ENCODE assay signal across 1 cellular context in the genomic region with DNA sequence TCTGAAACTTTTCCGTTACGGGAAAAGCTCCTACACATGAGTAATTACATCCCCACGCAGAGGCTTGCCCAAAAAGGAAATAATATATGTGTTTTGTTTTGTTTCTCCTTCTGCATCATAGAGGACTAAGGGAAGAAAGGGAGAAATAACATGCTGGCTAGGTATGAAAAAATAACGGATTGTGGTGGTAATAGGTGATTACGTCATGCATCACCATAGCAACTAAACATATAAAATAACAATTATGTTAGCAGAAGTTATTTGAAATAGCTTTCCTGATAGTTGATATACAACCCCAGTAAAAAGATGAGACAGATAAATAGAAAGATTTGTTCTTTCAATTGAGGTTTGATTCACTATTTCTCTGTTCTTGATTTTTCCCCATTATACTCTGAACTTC.
TF ChIP-seq lines count a peak whose summit lies in the region.

No MANE protein-coding gene starts in this region.

TF ChIP-seq in A549, 52 proteins besides CTCF, POLR2A, EP300 and RAD21 (continued from another document):
- TF ChIP-seq, protein P1, sequence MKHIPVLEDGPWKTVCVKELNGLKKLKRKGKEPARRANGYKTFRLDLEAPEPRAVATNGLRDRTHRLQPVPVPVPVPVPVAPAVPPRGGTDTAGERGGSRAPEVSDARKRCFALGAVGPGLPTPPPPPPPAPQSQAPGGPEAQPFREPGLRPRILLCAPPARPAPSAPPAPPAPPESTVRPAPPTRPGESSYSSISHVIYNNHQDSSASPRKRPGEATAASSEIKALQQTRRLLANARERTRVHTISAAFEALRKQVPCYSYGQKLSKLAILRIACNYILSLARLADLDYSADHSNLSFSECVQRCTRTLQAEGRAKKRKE (CRISPR knock-in tag; IDR thresholded peaks at IDR 0.05; ENCODE audit: low read depth): no peak
- no peak for TF ChIP-seq GATA3 (IDR thresholded peaks at IDR 0.05; ENCODE audit: borderline replicate concordance)
- no peak for TF ChIP-seq FOXS1 (CRISPR knock-in tag; IDR thresholded peaks at IDR 0.05)
- no peak for TF ChIP-seq MAZ (IDR thresholded peaks at IDR 0.05; ENCODE audit: borderline replicate concordance, low read depth, low read length)
- TF ChIP-seq SMC3 (IDR thresholded peaks at IDR 0.05): no peak
- TF ChIP-seq POLR2AphosphoS2 (conservative IDR thresholded peaks at IDR 0.05; ENCODE audit: low read length): no peak
- TF ChIP-seq CHD4 (IDR thresholded peaks at IDR 0.05; ENCODE audit: borderline replicate concordance): no peak
- TF ChIP-seq RCOR1 (IDR thresholded peaks at IDR 0.05; ENCODE audit: low read depth, low read length): no peak
- no peak for TF ChIP-seq TFCP2L1 (CRISPR knock-in tag; IDR thresholded peaks at IDR 0.05)
- TF ChIP-seq EHMT2 (IDR thresholded peaks at IDR 0.05; ENCODE audit: low read depth): no peak
- no peak for TF ChIP-seq CBX8 (IDR thresholded peaks at IDR 0.05)
- TF ChIP-seq, protein P2, sequence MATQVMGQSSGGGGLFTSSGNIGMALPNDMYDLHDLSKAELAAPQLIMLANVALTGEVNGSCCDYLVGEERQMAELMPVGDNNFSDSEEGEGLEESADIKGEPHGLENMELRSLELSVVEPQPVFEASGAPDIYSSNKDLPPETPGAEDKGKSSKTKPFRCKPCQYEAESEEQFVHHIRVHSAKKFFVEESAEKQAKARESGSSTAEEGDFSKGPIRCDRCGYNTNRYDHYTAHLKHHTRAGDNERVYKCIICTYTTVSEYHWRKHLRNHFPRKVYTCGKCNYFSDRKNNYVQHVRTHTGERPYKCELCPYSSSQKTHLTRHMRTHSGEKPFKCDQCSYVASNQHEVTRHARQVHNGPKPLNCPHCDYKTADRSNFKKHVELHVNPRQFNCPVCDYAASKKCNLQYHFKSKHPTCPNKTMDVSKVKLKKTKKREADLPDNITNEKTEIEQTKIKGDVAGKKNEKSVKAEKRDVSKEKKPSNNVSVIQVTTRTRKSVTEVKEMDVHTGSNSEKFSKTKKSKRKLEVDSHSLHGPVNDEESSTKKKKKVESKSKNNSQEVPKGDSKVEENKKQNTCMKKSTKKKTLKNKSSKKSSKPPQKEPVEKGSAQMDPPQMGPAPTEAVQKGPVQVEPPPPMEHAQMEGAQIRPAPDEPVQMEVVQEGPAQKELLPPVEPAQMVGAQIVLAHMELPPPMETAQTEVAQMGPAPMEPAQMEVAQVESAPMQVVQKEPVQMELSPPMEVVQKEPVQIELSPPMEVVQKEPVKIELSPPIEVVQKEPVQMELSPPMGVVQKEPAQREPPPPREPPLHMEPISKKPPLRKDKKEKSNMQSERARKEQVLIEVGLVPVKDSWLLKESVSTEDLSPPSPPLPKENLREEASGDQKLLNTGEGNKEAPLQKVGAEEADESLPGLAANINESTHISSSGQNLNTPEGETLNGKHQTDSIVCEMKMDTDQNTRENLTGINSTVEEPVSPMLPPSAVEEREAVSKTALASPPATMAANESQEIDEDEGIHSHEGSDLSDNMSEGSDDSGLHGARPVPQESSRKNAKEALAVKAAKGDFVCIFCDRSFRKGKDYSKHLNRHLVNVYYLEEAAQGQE (IDR thresholded peaks at IDR 0.05): no peak
- TF ChIP-seq NR3C1 (IDR thresholded peaks at IDR 0.05): no peak
- no peak for TF ChIP-seq RFX5 (IDR thresholded peaks at IDR 0.05)
- TF ChIP-seq KDM1A (IDR thresholded peaks at IDR 0.05; ENCODE audit: low read depth): no peak
- no peak for TF ChIP-seq RNF2 (IDR thresholded peaks at IDR 0.05; ENCODE audit: borderline replicate concordance, low read depth)
- no peak for TF ChIP-seq PHF8 (IDR thresholded peaks at IDR 0.05; ENCODE audit: borderline replicate concordance, low read depth)
